8 cellular contexts compared by ENCODE assay signal in genomic region chr14:58243790-58244555, GRCh38. TPM values are rescaled to one million over a fixed set of nuclear protein-coding genes. Genes with fewer than 3 reads are reported as not detected.
DNase-seq lines count a peak whose midpoint lies in the region; ATAC-seq, FAIRE-seq and TF ChIP-seq lines count a peak whose summit lies in the region.

No MANE protein-coding gene starts in this region.

- H2AFZ ChIP-seq in keratinocyte (ENCODE audit: control insufficient read depth, low read length): peak overlapping the region; percentile 85

- 0 to 2% (median 1%) methylated on average over 16 of the region's 16 CpGs for WGBS in stomach, 5 donors

- H3K4me3 ChIP-seq in astrocyte of the cerebellum (ENCODE audit: low read depth, low read length) (peak overlapping the region; percentile 100), keratinocyte (ENCODE audit: control insufficient read depth in 2 of 3, extremely low read depth in 1 of 3, insufficient read depth in 2 of 3, low read depth in 1 of 3, low read length in 3 of 3) (peak overlapping the region; percentile 81 to 99 (median 89)), stomach (peak overlapping the region; percentile 59 to 87 (median 70))

- H3K4me1 ChIP-seq in keratinocyte (ENCODE audit: control insufficient read depth, extremely low read depth, insufficient read depth, low read length): peaks cover 25% of the 10 kb centered on the region
- H3K4me1 ChIP-seq in stomach: peaks cover 9 to 49% (median 34%) of the 10 kb centered on the region in 4 donors

- H3K36me3 ChIP-seq in keratinocyte (ENCODE audit: control insufficient read depth in 2 of 2, extremely low read depth in 1 of 2, insufficient read depth in 2 of 2, low read length in 2 of 2) (peaks cover 0 to 4% of the 10 kb centered on the region in 2 experiments), stomach (peaks cover 0 to 10% (median 9%) of the 10 kb centered on the region in 4 donors)

- H3K9ac ChIP-seq in keratinocyte (ENCODE audit: control insufficient read depth, extremely low read depth, insufficient read depth, low read length): peak overlapping the region; percentile 98

- FAIRE-seq in keratinocyte (lab: Jason Lieb, UNC): no peak
- no peak for FAIRE-seq in urothelium cell line (lab: Jason Lieb, UNC)

- H3K27ac ChIP-seq in keratinocyte (ENCODE audit: control insufficient read depth, insufficient read depth, low read length) (peak overlapping the region; percentile 89), stomach (peak overlapping the region; percentile 94 to 98 (median 97))

- TF ChIP-seq EP300 in stomach (IDR thresholded peaks at IDR 0.05): no peak

- H3K4me2 ChIP-seq in keratinocyte (ENCODE audit: control insufficient read depth, extremely low read depth, insufficient read depth, low read depth, low read length): peak overlapping the region; percentile 89

- H4K20me1 ChIP-seq in keratinocyte (ENCODE audit: control insufficient read depth, extremely low read depth, insufficient read depth, low read length): peaks cover 2% of the 10 kb centered on the region

- dilution Hi-C loops in keratinocyte (cut with MboI; ENCODE audit: extremely low pct_ligation_motif_present, low sequenced_read_pairs): no loop called here

- no peak for TF ChIP-seq POLR2A in stomach (IDR thresholded peaks at IDR 0.05)

- intact Hi-C loops in stomach (cut with DNase I; ENCODE audit: low total_unique reads): no loop called here

- H3K9me3 ChIP-seq in keratinocyte (ENCODE audit: control insufficient read depth, low read depth, low read length) (no peaks in the 10 kb centered on the region), stomach (no peaks in the 10 kb centered on the region)

- DNase-seq in Ammon's horn (ENCODE audit: low spot score): peak; percentile 20
- peak; percentile 86 for DNase-seq in NCI-H524 treated with DMSO at 0.1 percent for 48 hours (lab: John Stamatoyannopoulos, UW)
- no peak for DNase-seq in astrocyte of the cerebellum (ENCODE audit: low read depth)
- DNase-seq in keratinocyte (ENCODE audit: low read depth, low spot score): no peak
- DNase-seq in stomach: no peak
- DNase-seq in urothelium cell line (ENCODE audit: low spot score): no peak

- in situ Hi-C loops in astrocyte of the cerebellum (cut with HindIII; ENCODE audit: low sequenced_read_pairs): no loop called here

- ATAC-seq in GM18861 (IDR thresholded peaks at IDR 0.05; ENCODE audit: unreplicated experiment): peak; percentile 26
- peak; percentile 39 for ATAC-seq in HG03064 (IDR thresholded peaks at IDR 0.05; ENCODE audit: low read depth, unreplicated experiment)

- TF ChIP-seq CTCF in astrocyte of the cerebellum (IDR thresholded peaks at IDR 0.05; ENCODE audit: low read depth, low read length, missing control alignments) (no peak), keratinocyte (optimal IDR thresholded peaks at IDR 0.05 in 1 of 3, IDR thresholded peaks at IDR 0.05 in 1 of 3, conservative IDR thresholded peaks at IDR 0.05 in 1 of 3; ENCODE audit: extremely low read depth in 1 of 3, insufficient read depth in 2 of 3, low read length in 3 of 3) (no peak), stomach (IDR thresholded peaks at IDR 0.05) (no peak)

- peaks cover 42% of the 10 kb centered on the region for H3K79me2 ChIP-seq in keratinocyte (ENCODE audit: control insufficient read depth, insufficient read depth, low read length)

- no peaks in the 10 kb centered on the region for H3K9me1 ChIP-seq in keratinocyte (ENCODE audit: control insufficient read depth, extremely low read depth, insufficient read depth, low read length)

- H3K27me3 ChIP-seq in keratinocyte (ENCODE audit: control insufficient read depth, extremely low read depth, insufficient read depth, low read length): no peaks in the 10 kb centered on the region
- no peaks in the 10 kb centered on the region for H3K27me3 ChIP-seq in stomach

RNA-seq across cellular contexts. Expression of gene PSMA3, which starts 0.7 kb away (rescaled TPM):
- polyA plus RNA-seq in keratinocyte: 240 to 325 TPM (median 241 TPM) in 3 replicates
- 209 TPM for polyA plus RNA-seq in keratinocyte (2011; ENCODE audit: low read depth)
- polyA plus RNA-seq in keratinocyte (2011; cell fraction: cytosol; rRNA removed): 216 and 353 TPM in 2 replicates
- 158 and 224 TPM in 2 replicates for polyA plus RNA-seq in keratinocyte (2011; cell fraction: nucleus; rRNA removed)
- 102 and 167 TPM in 2 replicates for polyA plus RNA-seq in keratinocyte (2012; ENCODE audit: low replicate concordance)
- 101 to 200 TPM (median 123 TPM) in 3 replicates for polyA minus RNA-seq in keratinocyte
- 42.6 TPM for polyA minus RNA-seq in keratinocyte (2011; cell fraction: cytosol; rRNA and poly(A)+ RNA removed)
- polyA minus RNA-seq in keratinocyte (2011; cell fraction: nucleus; rRNA and poly(A)+ RNA removed): 27.3 and 47.9 TPM in 2 replicates
- 100 to 1,000 TPM in 1 of 5 donors, 10 to 100 TPM in 4; 49.6 to 104 (median 86.9) TPM for total RNA-seq in stomach
- polyA plus RNA-seq in stomach: 100 to 1,000 TPM; 142 to 158 (median 156) TPM

RNA-seq across cellular contexts. Expression of gene ACTR10, which starts 44.0 kb away (rescaled TPM):
- polyA plus RNA-seq in keratinocyte (59.1 to 125 TPM (median 84.1 TPM) in 3 replicates), stomach (10 to 100 TPM; 50.6 to 68.1 (median 67.0) TPM)
- polyA plus RNA-seq in keratinocyte (2011; ENCODE audit: low read depth): 62.2 TPM
- polyA plus RNA-seq in keratinocyte (2011; cell fraction: cytosol; rRNA removed): 59.9 and 192 TPM in 2 replicates
- polyA plus RNA-seq in keratinocyte (2011; cell fraction: nucleus; rRNA removed): 117 and 139 TPM in 2 replicates
- 60.2 and 64.0 TPM in 2 replicates for polyA plus RNA-seq in keratinocyte (2012; ENCODE audit: low replicate concordance)
- 5.2 to 41.9 TPM (median 27.5 TPM) in 3 replicates for polyA minus RNA-seq in keratinocyte
- 37.6 TPM for polyA minus RNA-seq in keratinocyte (2011; cell fraction: cytosol; rRNA and poly(A)+ RNA removed)
- 17.7 and 37.9 TPM in 2 replicates for polyA minus RNA-seq in keratinocyte (2011; cell fraction: nucleus; rRNA and poly(A)+ RNA removed)
- total RNA-seq in stomach: 10 to 100 TPM in 4 of 5 donors, 1 to 10 TPM in 1; 7.5 to 90.5 (median 51.3) TPM

RNA-seq across cellular contexts. Expression of gene ARID4A, which starts 54.4 kb away (rescaled TPM):
- polyA plus RNA-seq in keratinocyte (2.6 to 8.4 TPM (median 4.8 TPM) in 3 replicates), stomach (1 to 10 TPM; 3.5 to 6.9 (median 4.2) TPM)
- 65.5 TPM for polyA plus RNA-seq in keratinocyte (2011; ENCODE audit: low read depth)
- polyA plus RNA-seq in keratinocyte (2011; cell fraction: cytosol; rRNA removed): 2.4 and 4.2 TPM in 2 replicates
- polyA plus RNA-seq in keratinocyte (2011; cell fraction: nucleus; rRNA removed): 7.7 and 13.7 TPM in 2 replicates
- polyA plus RNA-seq in keratinocyte (2012; ENCODE audit: low replicate concordance): 4.5 and 10.6 TPM in 2 replicates
- 1.2 to 14.4 TPM (median 5.3 TPM) in 3 replicates for polyA minus RNA-seq in keratinocyte
- polyA minus RNA-seq in keratinocyte (2011; cell fraction: cytosol; rRNA and poly(A)+ RNA removed): 4.0 TPM
- 11.6 and 25.5 TPM in 2 replicates for polyA minus RNA-seq in keratinocyte (2011; cell fraction: nucleus; rRNA and poly(A)+ RNA removed)
- total RNA-seq in stomach: 10 to 100 TPM; 13.4 to 58.8 (median 15.8) TPM

Comparison
In these comparisons a context has a peak if more than half of its experiments do, and no peak if none do; other contexts are left out.
1. DNase-seq: peak in Ammon's horn (single experiment) and NCI-H524 treated with DMSO at 0.1 percent for 48 hours (single experiment); none in astrocyte of the cerebellum (single experiment), keratinocyte (single experiment), stomach (single experiment) and urothelium cell line (single experiment).
2. Peak in every context shown above with its lines, with median percentiles within 50 percentile points of each other: H3K4me3 ChIP-seq.